ENCODE assay signal across 26 cellular contexts in the genomic region with DNA sequence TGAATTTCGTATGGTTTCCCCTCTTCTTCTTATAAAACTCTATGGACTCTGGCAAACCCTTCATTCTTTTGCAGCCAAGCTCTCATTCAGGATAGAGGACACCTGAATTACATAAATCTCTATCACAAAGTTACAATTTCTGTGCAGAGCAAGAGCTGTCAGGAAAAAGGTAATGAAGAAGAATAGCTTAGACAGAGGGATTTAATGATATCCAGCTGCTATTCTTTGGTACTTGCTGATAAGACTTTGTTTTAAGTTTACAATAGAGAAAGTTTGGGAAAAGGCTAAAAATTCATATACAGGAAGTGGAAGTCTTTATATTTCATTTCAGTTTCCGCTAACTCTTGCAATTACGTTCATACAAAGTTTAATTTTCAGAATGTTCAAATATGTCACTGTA.
"Had no signal": no experiment of that assay in that cellular context is flagged by ENCODE, and none has a peak within 500 bp of the region (broad histone marks: within the 10 kb centered on the region; RNA-seq: fewer than 3 reads in every experiment).

No MANE protein-coding gene starts in this region.

- H3K4me1 Mint-ChIP-seq: activated T-helper 17 cell treated with anti-CD3 and anti-CD28 coated beads, Interleukin-2, amount 50 U/mL, for 72 hours; central memory CD8-positive, alpha-beta T cell had no signal

- DNase-seq: activated CD4-positive, alpha-beta T cell treated with anti-CD3 and anti-CD28 coated beads for 48 hours; activated CD4-positive, alpha-beta T cell treated with anti-CD3 and anti-CD28 coated beads, Interleukin-2, amount 50 U/mL, for 1 hour; activated CD4-positive, alpha-beta T cell treated with anti-CD3 and anti-CD28 coated beads, Interleukin-2, amount 50 U/mL, for 48 hours; activated CD4-positive, CD25-positive, alpha-beta regulatory T cell; activated CD8-positive, alpha-beta memory T cell treated with anti-CD3 and anti-CD28 coated beads for 24 hours; activated CD8-positive, alpha-beta T cell treated with anti-CD3 and anti-CD28 coated beads for 36 hours; activated effector memory CD4-positive, alpha-beta T cell treated with Interleukin-2 at 50 U/mL for 16 hours; activated gamma-delta T cell treated with Interleukin-2 at 50 U/mL for 16 hours; activated naive CD4-positive, alpha-beta T cell treated with anti-CD3 and anti-CD28 coated beads, Interleukin-2, amount 50 U/mL, for 16 hours; activated naive CD4-positive, alpha-beta T cell treated with Interleukin-2 at 50 U/mL for 16 hours; activated T-cell treated with anti-CD3 and anti-CD28 coated beads, Interleukin-2, amount 50 U/mL, for 4 hours; amniotic stem cell; anterior cingulate cortex; brain microvascular endothelial cell; cortex of kidney; dermis blood vessel endothelial cell; effector CD4-positive, alpha-beta T cell; effector memory CD8-positive, alpha-beta T cell; esophagus squamous epithelium; foreskin fibroblast; head of caudate nucleus; T-helper 2 cell had no signal

- H3K4me3 Mint-ChIP-seq: activated CD8-positive, alpha-beta T cell treated with anti-CD3 and anti-CD28 coated beads for 36 hours; activated naive CD8-positive, alpha-beta T cell; activated T-cell treated with anti-CD3 and anti-CD28 coated beads, Interleukin-2, amount 50 U/mL, for 4 hours; activated T-helper 17 cell treated with anti-CD3 and anti-CD28 coated beads, Interleukin-2, amount 50 U/mL, for 72 hours; central memory CD8-positive, alpha-beta T cell; effector memory CD8-positive, alpha-beta T cell had no signal

- H3K27ac Mint-ChIP-seq: activated CD8-positive, alpha-beta T cell treated with anti-CD3 and anti-CD28 coated beads for 36 hours; activated naive CD8-positive, alpha-beta T cell; activated T-helper 17 cell treated with anti-CD3 and anti-CD28 coated beads, Interleukin-2, amount 50 U/mL, for 72 hours; effector memory CD8-positive, alpha-beta T cell had no signal

- H3K4me3 ChIP-seq: esophagus squamous epithelium had no signal

- ATAC-seq: activated CD8-positive, alpha-beta T cell treated with anti-CD3 and anti-CD28 coated beads for 36 hours; activated T-cell treated with anti-CD3 and anti-CD28 coated beads, Interleukin-2, amount 50 U/mL, for 4 hours; activated T-helper 17 cell treated with anti-CD3 and anti-CD28 coated beads, Interleukin-2, amount 50 U/mL, for 72 hours; effector memory CD8-positive, alpha-beta T cell had no signal

- H3K27me3 Mint-ChIP-seq: activated CD8-positive, alpha-beta T cell treated with anti-CD3 and anti-CD28 coated beads for 36 hours; activated naive CD8-positive, alpha-beta T cell; activated T-helper 17 cell treated with anti-CD3 and anti-CD28 coated beads, Interleukin-2, amount 50 U/mL, for 72 hours; central memory CD8-positive, alpha-beta T cell; effector memory CD8-positive, alpha-beta T cell had no signal

- H3K27ac ChIP-seq: brain microvascular endothelial cell, epithelial cell of prostate, esophagus squamous epithelium had no signal

- H3K36me3 ChIP-seq: brain microvascular endothelial cell, esophagus squamous epithelium had no signal

- H3K9me3 Mint-ChIP-seq: activated T-cell treated with anti-CD3 and anti-CD28 coated beads, Interleukin-2, amount 50 U/mL, for 4 hours; activated T-helper 17 cell treated with anti-CD3 and anti-CD28 coated beads, Interleukin-2, amount 50 U/mL, for 72 hours; central memory CD8-positive, alpha-beta T cell; effector memory CD8-positive, alpha-beta T cell had no signal

- H3K9me3 ChIP-seq: esophagus squamous epithelium had no signal
